ENCODE assay signal across 10 cellular contexts in genomic region chr14:94128216-94128839, GRCh38. TPM values are rescaled to one million over a fixed set of nuclear protein-coding genes. Genes with fewer than 3 reads are reported as not detected.
A peak's percentile ranks its signal among the peaks of the same experiment; 100 is the strongest.
DNase-seq lines count a peak whose midpoint lies in the region; ATAC-seq, FAIRE-seq and TF ChIP-seq lines count a peak whose summit lies in the region.
"Had no signal": no experiment of that assay in that cellular context is flagged by ENCODE, and none has a peak within 500 bp of the region (broad histone marks: within the 10 kb centered on the region; RNA-seq: fewer than 3 reads in every experiment).

No MANE protein-coding gene starts in this region.

- peak overlapping the region; percentile 84 for H2AFZ ChIP-seq in astrocyte (ENCODE audit: low read depth, low read length)

- no peak for ATAC-seq in stimulated activated naive CD8-positive, alpha-beta T cell treated with anti-CD3 and anti-CD28 coated beads, Interleukin-15, Interleukin-2, amounts not matched to agents 100 U/mL and 50 U/mL, for 24 hours
- ATAC-seq in GM21619 (IDR thresholded peaks at IDR 0.05; ENCODE audit: unreplicated experiment) (no peak), GM21717 (IDR thresholded peaks at IDR 0.05; ENCODE audit: unreplicated experiment) (no peak)

- H3K79me1 ChIP-seq in mesendoderm (ENCODE audit: low read length): no peaks in the 10 kb centered on the region

- H2AK5ac ChIP-seq in mesendoderm (ENCODE audit: low read length): no peak overlapping the region

- peak overlapping the region; percentile 67 for H3K4me3 ChIP-seq in astrocyte (ENCODE audit: insufficient read depth, low read depth, low read length)
- no peak overlapping the region for H3K4me3 ChIP-seq in mesendoderm (ENCODE audit: low read length)

- H3K9me3 Mint-ChIP-seq in stimulated activated naive CD8-positive, alpha-beta T cell treated with anti-CD3 and anti-CD28 coated beads, Interleukin-15, Interleukin-2, amounts not matched to agents 100 ng/mL and 50 ng/mL, for 24 hours: no peaks in the 10 kb centered on the region
- peaks cover 3% of the 10 kb centered on the region for H3K9me3 Mint-ChIP-seq in astrocyte (ENCODE audit: unreplicated experiment)

- peaks cover 15% of the 10 kb centered on the region for H3K4me1 Mint-ChIP-seq in stimulated activated naive CD8-positive, alpha-beta T cell treated with anti-CD3 and anti-CD28 coated beads, Interleukin-15, Interleukin-2, amounts not matched to agents 100 ng/mL and 50 ng/mL, for 24 hours (ENCODE audit: low read depth)
- H3K4me1 Mint-ChIP-seq in astrocyte (ENCODE audit: low read depth, unreplicated experiment): peaks cover 9% of the 10 kb centered on the region

- no peak for DNase-seq in stimulated activated naive CD8-positive, alpha-beta T cell treated with anti-CD3 and anti-CD28 coated beads, Interleukin-15, Interleukin-2, amounts not matched to agents 100 U/mL and 50 U/mL, for 24 hours
- DNase-seq in astrocyte (ENCODE audit: low read depth) (no peak), mesendoderm (no peak), dedifferentiated amniotic fluid mesenchymal stem cell (ENCODE audit: extremely low spot score) (no peak)
- no peak for DNase-seq in stimulated activated CD4-positive, alpha-beta T cell treated with anti-CD3 and anti-CD28 coated beads, Interleukin-4, amount 100 ng/mL, for 24 hours
- DNase-seq: GOT3 had no signal

- H2BK120ac ChIP-seq in mesendoderm (ENCODE audit: low read depth, low read length): no peak overlapping the region

- peaks cover 3% of the 10 kb centered on the region for H3K36me3 ChIP-seq in astrocyte (ENCODE audit: insufficient read depth, low read length)
- H3K36me3 ChIP-seq in mesendoderm (ENCODE audit: control insufficient read depth, insufficient read depth, low read length): no peaks in the 10 kb centered on the region

- no peak overlapping the region for H4K8ac ChIP-seq in mesendoderm (ENCODE audit: low read depth, low read length)

- TF ChIP-seq CTCF in astrocyte (IDR thresholded peaks at IDR 0.05; ENCODE audit: insufficient read depth, low read depth, low read length): no peak

- H3K4me2 ChIP-seq in astrocyte (ENCODE audit: low read length): peak overlapping the region; percentile 95
- H3K4me2 ChIP-seq in mesendoderm (ENCODE audit: low read length): peak overlapping the region; percentile 88

- H3K23ac ChIP-seq in mesendoderm (ENCODE audit: low read length): peak overlapping the region; percentile 59

- no peak overlapping the region for H2BK5ac ChIP-seq in mesendoderm (ENCODE audit: low read length)

- H3K4me3 Mint-ChIP-seq in stimulated activated naive CD8-positive, alpha-beta T cell treated with anti-CD3 and anti-CD28 coated beads, Interleukin-15, Interleukin-2, amounts not matched to agents 100 ng/mL and 50 ng/mL, for 24 hours: peak overlapping the region; percentile 83
- H3K4me3 Mint-ChIP-seq in astrocyte (ENCODE audit: unreplicated experiment): peak overlapping the region; percentile 77

- H3K27ac ChIP-seq in astrocyte (ENCODE audit: low read depth, low read length) (no peak overlapping the region), mesendoderm (ENCODE audit: low read depth, low read length) (no peak overlapping the region)
- H3K27ac ChIP-seq: SK-N-MC had no signal

- H3K4ac ChIP-seq in mesendoderm (ENCODE audit: low read depth, low read length): no peak overlapping the region

- no peak overlapping the region for H4K5ac ChIP-seq in mesendoderm (ENCODE audit: low read length)

- H3K79me2 ChIP-seq in astrocyte (ENCODE audit: insufficient read depth, low read length) (no peaks in the 10 kb centered on the region), mesendoderm (ENCODE audit: control insufficient read depth, insufficient read depth, low read length) (no peaks in the 10 kb centered on the region)

- WGBS in mesendoderm (ENCODE audit: extremely low coverage, insufficient coverage, low lambda C conversion rate): no CpG with 5 or more reads among the region's 14 CpGs

- H2BK15ac ChIP-seq in mesendoderm (replicated peaks; ENCODE audit: low read depth): no peak overlapping the region

- H4K20me1 ChIP-seq in astrocyte (ENCODE audit: insufficient read depth, low read length): no peaks in the 10 kb centered on the region

- H3K18ac ChIP-seq in mesendoderm (ENCODE audit: low read length): no peak overlapping the region

- H3K9me3 ChIP-seq in astrocyte (ENCODE audit: insufficient read depth, low read depth, low read length): no peaks in the 10 kb centered on the region

- no peaks in the 10 kb centered on the region for H3K36me3 Mint-ChIP-seq in stimulated activated naive CD8-positive, alpha-beta T cell treated with anti-CD3 and anti-CD28 coated beads, Interleukin-15, Interleukin-2, amounts not matched to agents 100 ng/mL and 50 ng/mL, for 24 hours (ENCODE audit: low read depth)
- peaks cover 3% of the 10 kb centered on the region for H3K36me3 Mint-ChIP-seq in astrocyte (ENCODE audit: low read depth, unreplicated experiment)

- H3K4me1 ChIP-seq in astrocyte (ENCODE audit: insufficient read depth, low read length): peaks cover 12% of the 10 kb centered on the region
- H3K4me1 ChIP-seq in mesendoderm (ENCODE audit: control insufficient read depth, low read depth, low read length): no peaks in the 10 kb centered on the region

- FAIRE-seq in astrocyte (lab: Jason Lieb, UNC): no peak

- peak overlapping the region; percentile 91 for H3K56ac ChIP-seq in mesendoderm (ENCODE audit: low read length)

- H3K27me3 ChIP-seq in astrocyte (ENCODE audit: insufficient read depth, low read length) (no peaks in the 10 kb centered on the region), mesendoderm (ENCODE audit: insufficient read depth, low read length, poor library complexity) (no peaks in the 10 kb centered on the region)

- H3K9ac ChIP-seq in astrocyte (ENCODE audit: low read length): peak overlapping the region; percentile 82
- H3K9ac ChIP-seq in mesendoderm (ENCODE audit: low read length): peak overlapping the region; percentile 79

- no peaks in the 10 kb centered on the region for H3K27me3 Mint-ChIP-seq in stimulated activated naive CD8-positive, alpha-beta T cell treated with anti-CD3 and anti-CD28 coated beads, Interleukin-15, Interleukin-2, amounts not matched to agents 100 ng/mL and 50 ng/mL, for 24 hours
- H3K27me3 Mint-ChIP-seq in astrocyte (ENCODE audit: low read depth, unreplicated experiment): no peaks in the 10 kb centered on the region

- peak overlapping the region; percentile 56 for H3K27ac Mint-ChIP-seq in stimulated activated naive CD8-positive, alpha-beta T cell treated with anti-CD3 and anti-CD28 coated beads, Interleukin-15, Interleukin-2, amounts not matched to agents 100 ng/mL and 50 ng/mL, for 24 hours
- peak overlapping the region; percentile 4 for H3K27ac Mint-ChIP-seq in astrocyte (ENCODE audit: unreplicated experiment)

RNA-seq across cellular contexts. Expression of gene IFI27L2, which starts 1.1 kb away (rescaled TPM):
- 63.9 and 79.9 TPM in 2 replicates for total RNA-seq in astrocyte
- 10.3 TPM for polyA plus RNA-seq in mesendoderm (2013, experiment 1 of 2)
- 11.9 TPM for polyA plus RNA-seq in mesendoderm (2013, experiment 2 of 2)

RNA-seq across cellular contexts. Expression of gene IFI27, which starts 17.8 kb away (rescaled TPM):
- total RNA-seq in astrocyte: 1,022 and 1,408 TPM in 2 replicates
- polyA plus RNA-seq in mesendoderm (2013, experiment 1 of 2): 0.67 TPM
- 0.64 TPM for polyA plus RNA-seq in mesendoderm (2013, experiment 2 of 2)

RNA-seq across cellular contexts. Expression of gene PPP4R4, which starts 45.8 kb away (rescaled TPM):
- total RNA-seq in astrocyte: 6.0 and 7.5 TPM in 2 replicates
- polyA plus RNA-seq in mesendoderm (2013, experiment 1 of 2): 2.1 TPM
- 1.8 TPM for polyA plus RNA-seq in mesendoderm (2013, experiment 2 of 2)

RNA-seq across cellular contexts. Expression of gene IFI27L1, which starts 47.2 kb away (rescaled TPM):
- total RNA-seq in astrocyte: 28.4 and 30.8 TPM in 2 replicates
- 14.1 TPM for polyA plus RNA-seq in mesendoderm (2013, experiment 1 of 2)
- 14.6 TPM for polyA plus RNA-seq in mesendoderm (2013, experiment 2 of 2)

RNA-seq across cellular contexts. Expression of gene DDX24, which starts 47.3 kb away (rescaled TPM):
- 206 TPM in 2 replicates for total RNA-seq in astrocyte
- 181 TPM for polyA plus RNA-seq in mesendoderm (2013, experiment 1 of 2)
- polyA plus RNA-seq in mesendoderm (2013, experiment 2 of 2): 186 TPM
